8 cellular contexts compared by ENCODE assay signal in the genomic region with DNA sequence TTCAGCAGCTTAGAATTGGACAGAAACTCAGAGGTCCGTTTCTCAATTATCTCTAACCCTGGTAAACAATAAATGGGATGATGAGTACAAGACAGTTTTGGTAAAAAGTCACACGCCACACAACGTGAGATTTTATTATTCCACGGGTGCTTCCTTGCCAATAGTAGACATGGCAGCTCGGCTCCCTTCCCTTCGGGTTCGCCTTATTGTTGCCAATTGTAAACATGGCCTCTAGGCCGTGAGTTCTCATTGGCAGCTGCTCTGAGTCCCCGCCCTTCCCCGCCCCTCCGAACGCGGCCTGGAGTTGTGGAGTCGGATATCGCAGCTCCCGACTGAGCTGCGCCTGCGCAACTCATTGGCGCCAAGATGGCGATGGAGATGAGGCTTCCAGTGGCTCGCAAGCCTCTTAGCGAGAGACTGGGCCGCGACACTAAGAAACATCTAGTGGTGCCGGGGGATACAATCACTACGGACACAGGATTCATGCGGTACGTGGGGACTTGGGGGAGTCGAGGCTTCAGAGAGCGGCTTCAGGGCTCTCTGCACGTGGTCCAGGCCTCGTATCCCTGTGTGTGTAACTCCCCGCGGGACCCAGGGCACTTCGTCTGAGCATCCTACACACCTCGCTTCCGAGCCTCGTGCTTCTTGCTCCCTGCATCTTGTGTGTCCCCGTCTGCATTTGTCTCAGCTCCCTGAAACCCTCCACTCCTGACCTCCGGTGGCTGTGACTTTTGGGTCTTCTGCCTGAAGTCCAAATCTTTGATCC. TPM values are rescaled to one million over a fixed set of nuclear protein-coding genes. Genes with fewer than 3 reads are reported as not detected.
A peak's percentile ranks its signal among the peaks of the same experiment; 100 is the strongest.
DNase-seq lines count a peak whose midpoint lies in the region; ATAC-seq and TF ChIP-seq lines count a peak whose summit lies in the region.

TSS of gene EXOSC2 (plus strand) at position 355 of the 766 bp plus-strand sequence. CDS start at position 367, 12 bp downstream.

- POLR2A ChIA-PET in AG04450 (lab: Yijun Ruan, JAX) = interaction anchor here (0.6 to 0.8 kb wide), 4 partner anchors 10 to 198 kb away, joined by 3 to 4 read pairs (median 4); no protein-coding TSS in a partner anchor

- intact Hi-C loops in breast epithelium (cut with DNase I; ENCODE audit: low total_unique reads) = no loop called here

- DNase-seq in AG04450 (ENCODE audit: low read depth, low spot score) (peak; percentile 96), NCI-H2227 (lab: John Stamatoyannopoulos, UW; ENCODE audit: unreplicated experiment) (peak; percentile 96), WERI-Rb-1 (peak; percentile 100), breast epithelium (ENCODE audit: low spot score in 2 of 2) (peak; percentile 98)

- H3K9ac ChIP-seq in iPS-20b (ENCODE audit: low read depth, low read length) = peak within 1 kb of the TSS; percentile 96

- ATAC-seq in GM18907 (IDR thresholded peaks at IDR 0.05; ENCODE audit: unreplicated experiment) = peak; percentile 89
- ATAC-seq in HG03139 (IDR thresholded peaks at IDR 0.05; ENCODE audit: unreplicated experiment) = peak; percentile 83

- peaks cover 5% of the 10 kb centered on the region for H3K9me3 ChIP-seq in AG04450 (ENCODE audit: control insufficient read depth, insufficient read depth, low read length)
- H3K9me3 ChIP-seq in WERI-Rb-1 (ENCODE audit: severe bottlenecking) = no peaks in the 10 kb centered on the region
- no peaks in the 10 kb centered on the region for H3K9me3 ChIP-seq in breast epithelium
- no peaks in the 10 kb centered on the region for H3K9me3 ChIP-seq in iPS-20b (ENCODE audit: insufficient read depth, low read depth, low read length)

- H3K27ac ChIP-seq in AG04450 (ENCODE audit: low read depth, low read length) (peak within 1 kb of the TSS; percentile 21), WERI-Rb-1 (peak within 1 kb of the TSS; percentile 93), breast epithelium (peak within 1 kb of the TSS; percentile 68 to 73), iPS-20b (ENCODE audit: low read length) (peak within 1 kb of the TSS; percentile 60), skin epidermis (peak within 1 kb of the TSS in 19 of 21 experiments; percentile 13 to 87 (median 72))

- no peaks in the 10 kb centered on the region for H3K27me3 ChIP-seq in AG04450 (ENCODE audit: control insufficient read depth, insufficient read depth, low read length)
- H3K27me3 ChIP-seq in WERI-Rb-1 (ENCODE audit: insufficient read depth, low read depth, severe bottlenecking) = no peaks in the 10 kb centered on the region
- no peaks in the 10 kb centered on the region for H3K27me3 ChIP-seq in breast epithelium
- H3K27me3 ChIP-seq in iPS-20b (ENCODE audit: insufficient read depth, low read length) = no peaks in the 10 kb centered on the region

- CTCF ChIA-PET in AG04450 (lab: Charles Lee) = interaction anchor here (0.6 to 2.2 kb wide), 9 partner anchors 8 to 307 kb away, joined by 3 to 15 read pairs (median 4); no protein-coding TSS in a partner anchor

- peaks cover 0 to 14% of the 10 kb centered on the region in 2 donors for H3K4me1 ChIP-seq in breast epithelium
- H3K4me1 ChIP-seq in iPS-20b (ENCODE audit: insufficient read depth, low read length) = peaks cover 8% of the 10 kb centered on the region; the same call in 1 of the 2 replicates

- TF ChIP-seq CTCF in AG04450 (IDR thresholded peaks at IDR 0.05; ENCODE audit: low read depth, low read length) = no peak
- no peak for TF ChIP-seq CTCF in WERI-Rb-1 (IDR thresholded peaks at IDR 0.05; ENCODE audit: low read depth, low read length)
- no peak for TF ChIP-seq CTCF in breast epithelium (IDR thresholded peaks at IDR 0.05)

- H3K4me3 ChIP-seq in AG04450 (ENCODE audit: low read depth, low read length) (peak within 1 kb of the TSS; percentile 92), WERI-Rb-1 (ENCODE audit: low read depth, low read length) (peak within 1 kb of the TSS; percentile 84), breast epithelium (peak within 1 kb of the TSS; percentile 64 to 91 (median 89)), iPS-20b (ENCODE audit: low read length) (peak within 1 kb of the TSS; percentile 99), skin epidermis (peak within 1 kb of the TSS; percentile 48 to 90 (median 69))

- H3K36me3 ChIP-seq in WERI-Rb-1 = peaks cover 45% of the 10 kb centered on the region
- H3K36me3 ChIP-seq in breast epithelium = no peaks in the 10 kb centered on the region
- peaks cover 38% of the 10 kb centered on the region for H3K36me3 ChIP-seq in iPS-20b (ENCODE audit: insufficient read depth, low read depth, low read length)

- peak; percentile 66 for TF ChIP-seq POLR2A in breast epithelium (IDR thresholded peaks at IDR 0.05)

RNA-seq across cellular contexts. Expression of gene EXOSC2, which starts in this region (rescaled TPM):
- 22.9 and 29.5 TPM in 2 replicates for polyA plus RNA-seq in AG04450 (2011; rRNA removed)
- polyA minus RNA-seq in AG04450 (2011; rRNA and poly(A)+ RNA removed) = 22.7 and 23.0 TPM in 2 replicates
- total RNA-seq in breast epithelium = 10 to 100 TPM; 17.8 to 32.2 (median 30.2) TPM

Comparison
In these comparisons a context has a peak if more than half of its experiments do, and no peak if none do; other contexts are left out.
1. Peak in every context shown above with its lines: DNase-seq, ATAC-seq, H3K4me3 ChIP-seq and H3K27ac ChIP-seq.
2. H3K27ac ChIP-seq: peak in every context shown above with its lines; median percentile 93 in WERI-Rb-1; 72 in skin epidermis; 70 in breast epithelium; 60 in iPS-20b; 21 in AG04450.